1 cellular context compared by ENCODE assay signal in genomic region chr16:57944961-57945739, GRCh38.
TF ChIP-seq lines count a peak whose summit lies in the region.

No MANE protein-coding gene starts in this region.

TF ChIP-seq in K562, 482 proteins besides CTCF, POLR2A, EP300 and RAD21 (continued from another document):
- no peak for TF ChIP-seq E4F1 (CRISPR knock-in tag; IDR thresholded peaks at IDR 0.05; ENCODE audit: borderline replicate concordance)
- TF ChIP-seq ZNF121 (CRISPR knock-in tag; conservative IDR thresholded peaks at IDR 0.05) = peak; percentile 100
- TF ChIP-seq ZSCAN29 (IDR thresholded peaks at IDR 0.05) = no peak
- no peak for TF ChIP-seq HNRNPK (IDR thresholded peaks at IDR 0.05; ENCODE audit: low read depth, low read length, poor library complexity, severe bottlenecking)
- peak; percentile 65; the same call in 1 of the 2 replicates for TF ChIP-seq BCOR (IDR thresholded peaks at IDR 0.05)
- no peak for TF ChIP-seq BDP1 (IDR thresholded peaks at IDR 0.05; ENCODE audit: insufficient read depth, insufficient read length)
- TF ChIP-seq KDM1A (IDR thresholded peaks at IDR 0.05) = 0 out of 4 replicates have a peak, but pooled peaks of 1 of the 2 experiments have one; percentile 37
- TF ChIP-seq RBM25 (IDR thresholded peaks at IDR 0.05; ENCODE audit: low read depth, low read length, severe bottlenecking) = peak; percentile 59
- no peak for TF ChIP-seq ARID3B (CRISPR knock-in tag; IDR thresholded peaks at IDR 0.05; ENCODE audit: borderline replicate concordance)
- TF ChIP-seq CTCFL (IDR thresholded peaks at IDR 0.05; ENCODE audit: borderline replicate concordance, insufficient read depth, low read depth, low read length, poor library complexity, severe bottlenecking) = no peak
- no peak for TF ChIP-seq ZNF668 (CRISPR knock-in tag; IDR thresholded peaks at IDR 0.05)
